ENCODE assay signal across 32 cellular contexts in genomic region chr4:83921124-83921523, GRCh38.
DNase-seq lines count a peak whose midpoint lies in the region; ATAC-seq, FAIRE-seq and TF ChIP-seq lines count a peak whose summit lies in the region.
"Had no signal": no experiment of that assay in that cellular context is flagged by ENCODE, and none has a peak within 500 bp of the region (broad histone marks: within the 10 kb centered on the region; RNA-seq: fewer than 3 reads in every experiment).

No MANE protein-coding gene starts in this region.

- H3K27me3 ChIP-seq in GM23338 (ENCODE audit: insufficient read depth), result no peaks in the 10 kb centered on the region
- H3K27me3 ChIP-seq: BE2C; BLaER1; BLaER1 treated with 17β-estradiol and CSF1 and Interleukin-3, amounts not matched to agents 10 nM and 100 nM had no signal

- H3K4me3 ChIP-seq in GM23338, result no peak overlapping the region
- H3K4me3 ChIP-seq in kidney (ENCODE audit: low read length in 2 of 2), result no peak overlapping the region
- H3K4me3 ChIP-seq: A549; BLaER1; BLaER1 treated with 17β-estradiol and CSF1 and Interleukin-3, amounts not matched to agents 10 nM and 100 nM had no signal

- no peak overlapping the region for H2AFZ ChIP-seq in GM23338

- no peak for DNase-seq in GM23338 (ENCODE audit: low spot score)
- DNase-seq in WTC11 (ENCODE audit: low spot score), result no peak
- no peak for DNase-seq in NCI-H510A (lab: John Stamatoyannopoulos, UW)
- DNase-seq in kidney, result no peak
- DNase-seq: 8988T; ACHN; AML-193; BE2C; C1 segment of cervical spinal cord; Caco-2; Calu3; CD4-positive, alpha-beta memory T cell; CD4-positive, alpha-beta T cell; CD4-positive, CD25-positive, alpha-beta regulatory T cell; CD8-positive, alpha-beta memory T cell; CD8-positive, alpha-beta T cell; COR-L47; DMS153; DMS53; DMS79; DMS79 treated with DMSO at 0.1 percent for 48 hours; DND-41; EL had no signal

- no peak overlapping the region for H3K9ac ChIP-seq in kidney (ENCODE audit: low read length in 2 of 2)
- H3K9ac ChIP-seq: BLaER1; BLaER1 treated with 17β-estradiol and CSF1 and Interleukin-3, amounts not matched to agents 10 nM and 100 nM had no signal

- H4K20me1 ChIP-seq in GM23338 (replicated peaks; ENCODE audit: insufficient read depth), result no peaks in the 10 kb centered on the region
- H4K20me1 ChIP-seq: BLaER1; BLaER1 treated with 17β-estradiol and CSF1 and Interleukin-3, amounts not matched to agents 10 nM and 100 nM had no signal

- no peaks in the 10 kb centered on the region for H3K9me3 ChIP-seq in kidney (ENCODE audit: control insufficient read depth in 1 of 2, low read length in 2 of 2)
- H3K9me3 ChIP-seq: A549; BE2C; BLaER1; BLaER1 treated with 17β-estradiol and CSF1 and Interleukin-3, amounts not matched to agents 10 nM and 100 nM; Caco-2 had no signal

- H3K36me3 Mint-ChIP-seq in GM23338 (ENCODE audit: low read depth), result peaks cover 3% of the 10 kb centered on the region; the same call in 1 of the 3 replicates
- 0 out of 2 replicates have a peak, but pooled peaks cover 3% of the 10 kb centered on the region for H3K36me3 Mint-ChIP-seq in WTC11
- H3K36me3 Mint-ChIP-seq: CD14-positive monocyte; CD4-positive, alpha-beta memory T cell; CD4-positive, CD25-positive, alpha-beta regulatory T cell; CD8-positive, alpha-beta memory T cell; CD8-positive, alpha-beta T cell had no signal

- no peaks in the 10 kb centered on the region for H3K9me2 ChIP-seq in GM23338 (ENCODE audit: insufficient read depth)

- peak overlapping the region; percentile 20; the same call in 1 of the 2 replicates for H3K4me2 ChIP-seq in GM23338
- H3K4me2 ChIP-seq: A549; BLaER1; BLaER1 treated with 17β-estradiol and CSF1 and Interleukin-3, amounts not matched to agents 10 nM and 100 nM had no signal

- CTCF ChIA-PET in WTC11 (lab: Charles Lee), result no interaction called here

- H3K9me3 Mint-ChIP-seq in GM23338 (peaks cover 4% of the 10 kb centered on the region; the same call in 1 of the 3 replicates), WTC11 (peaks cover 4% of the 10 kb centered on the region)
- H3K9me3 Mint-ChIP-seq: CD4-positive, alpha-beta T cell; CD8-positive, alpha-beta memory T cell; CD8-positive, alpha-beta T cell had no signal

- peaks cover 33% of the 10 kb centered on the region for H3K4me1 ChIP-seq in GM23338 (ENCODE audit: insufficient read depth)
- no peaks in the 10 kb centered on the region for H3K4me1 ChIP-seq in kidney (ENCODE audit: control insufficient read depth in 1 of 2, insufficient read depth in 1 of 2, low read depth in 1 of 2, low read length in 2 of 2)
- H3K4me1 ChIP-seq: BE2C; BLaER1; BLaER1 treated with 17β-estradiol and CSF1 and Interleukin-3, amounts not matched to agents 10 nM and 100 nM; Caco-2 had no signal

- H3K27me3 Mint-ChIP-seq in GM23338 (ENCODE audit: insufficient read depth, low read depth, poor library complexity) (no peaks in the 10 kb centered on the region), WTC11 (ENCODE audit: low read depth) (peaks cover 71% of the 10 kb centered on the region)
- H3K27me3 Mint-ChIP-seq: B cell; CD4-positive, alpha-beta memory T cell; CD4-positive, alpha-beta T cell; CD4-positive, CD25-positive, alpha-beta regulatory T cell had no signal

- no peak overlapping the region for H3K27ac ChIP-seq in GM23338 (ENCODE audit: low read depth)
- no peak overlapping the region for H3K27ac ChIP-seq in kidney (ENCODE audit: low read depth in 2 of 2, low read length in 2 of 2)
- H3K27ac ChIP-seq: 22Rv1; A549; BLaER1; BLaER1 treated with 17β-estradiol and CSF1 and Interleukin-3, amounts not matched to agents 10 nM and 100 nM; C4-2B had no signal

- peaks cover 38% of the 10 kb centered on the region for H3K4me1 Mint-ChIP-seq in GM23338
- peaks cover 44% of the 10 kb centered on the region for H3K4me1 Mint-ChIP-seq in WTC11
- H3K4me1 Mint-ChIP-seq: B cell; CD14-positive monocyte; CD4-positive, alpha-beta memory T cell; CD4-positive, CD25-positive, alpha-beta regulatory T cell; CD8-positive, alpha-beta memory T cell had no signal

- no peak for TF ChIP-seq CTCF in GM23338 (conservative IDR thresholded peaks at IDR 0.05; ENCODE audit: low read depth in 2 of 2)
- TF ChIP-seq CTCF in WTC11 (IDR thresholded peaks at IDR 0.05), result no peak
- TF ChIP-seq CTCF in kidney (IDR thresholded peaks at IDR 0.05; ENCODE audit: borderline replicate concordance, extremely low read depth, insufficient read depth), result no peak

- H3K4me3 Mint-ChIP-seq in GM23338, result no peak overlapping the region
- no peak overlapping the region for H3K4me3 Mint-ChIP-seq in WTC11
- H3K4me3 Mint-ChIP-seq: B cell; CD14-positive monocyte; CD4-positive, alpha-beta memory T cell; CD4-positive, alpha-beta T cell; CD4-positive, CD25-positive, alpha-beta regulatory T cell; CD8-positive, alpha-beta memory T cell; CD8-positive, alpha-beta T cell had no signal

- POLR2A ChIA-PET in WTC11 (lab: Charles Lee), result no interaction called here

- H3K27ac Mint-ChIP-seq in GM23338 (no peak overlapping the region; the same call in 1 of the 2 replicates), WTC11 (no peak overlapping the region)
- H3K27ac Mint-ChIP-seq: B cell; CD14-positive monocyte; CD4-positive, alpha-beta memory T cell; CD4-positive, alpha-beta T cell; CD4-positive, CD25-positive, alpha-beta regulatory T cell; CD8-positive, alpha-beta memory T cell; CD8-positive, alpha-beta T cell had no signal

- H3K36me3 ChIP-seq in GM23338 (ENCODE audit: insufficient read depth) (no peaks in the 10 kb centered on the region), kidney (ENCODE audit: control insufficient read depth in 1 of 2, insufficient read depth in 2 of 2, low read length in 2 of 2) (no peaks in the 10 kb centered on the region)
- H3K36me3 ChIP-seq: BE2C; BLaER1; BLaER1 treated with 17β-estradiol and CSF1 and Interleukin-3, amounts not matched to agents 10 nM and 100 nM had no signal

- intact Hi-C loops in kidney (cut with DNase I), result no loop called here

- no peaks in the 10 kb centered on the region for H3F3A ChIP-seq in GM23338 (replicated peaks; ENCODE audit: low read depth)

- H3K79me2 ChIP-seq in GM23338 (replicated peaks; ENCODE audit: insufficient read depth), result no peaks in the 10 kb centered on the region

- FAIRE-seq in kidney (lab: Jason Lieb, UNC), result no peak
- FAIRE-seq: A204.1, A549, D721Med had no signal

- ATAC-seq in GM23338 (no peak), WTC11 (no peak)
- ATAC-seq: A549; CD8-positive, alpha-beta T cell had no signal

TF ChIP-seq in WTC11, 78 proteins besides CTCF, POLR2A, EP300 and RAD21:
- TF ChIP-seq, protein P1, sequence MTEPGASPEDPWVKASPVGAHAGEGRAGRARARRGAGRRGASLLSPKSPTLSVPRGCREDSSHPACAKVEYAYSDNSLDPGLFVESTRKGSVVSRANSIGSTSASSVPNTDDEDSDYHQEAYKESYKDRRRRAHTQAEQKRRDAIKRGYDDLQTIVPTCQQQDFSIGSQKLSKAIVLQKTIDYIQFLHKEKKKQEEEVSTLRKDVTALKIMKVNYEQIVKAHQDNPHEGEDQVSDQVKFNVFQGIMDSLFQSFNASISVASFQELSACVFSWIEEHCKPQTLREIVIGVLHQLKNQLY (CRISPR knock-in tag; IDR thresholded peaks at IDR 0.05), result no peak
- TF ChIP-seq MAX (CRISPR knock-in tag; IDR thresholded peaks at IDR 0.05), result no peak
- TF ChIP-seq HMGA2 (CRISPR knock-in tag; IDR thresholded peaks at IDR 0.05), result peak; percentile 98
- TF ChIP-seq CREM (CRISPR knock-in tag; IDR thresholded peaks at IDR 0.05), result no peak
- no peak for TF ChIP-seq KAT7 (CRISPR knock-in tag; IDR thresholded peaks at IDR 0.05; ENCODE audit: borderline replicate concordance)
